23 cellular contexts compared by ENCODE assay signal in the genomic region with DNA sequence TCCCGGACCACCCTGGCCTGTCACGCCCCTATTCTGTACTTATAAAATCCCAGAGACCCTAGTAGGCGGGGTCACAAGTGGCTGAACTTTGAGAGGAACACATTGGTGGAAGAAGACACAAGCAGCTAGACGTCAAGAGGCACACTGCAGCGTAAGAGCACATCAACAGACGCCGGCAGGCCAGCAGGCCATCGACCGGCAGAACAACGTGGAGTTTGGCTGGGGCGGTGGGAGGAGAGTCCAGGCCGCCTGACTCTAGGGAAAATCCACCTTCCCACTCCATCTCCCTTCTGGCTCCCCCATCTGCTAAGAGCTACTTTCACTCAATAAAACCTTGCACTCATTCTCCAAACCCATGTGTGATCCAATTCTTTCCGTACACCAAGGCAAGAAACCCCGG.
"Had no signal": no experiment of that assay in that cellular context is flagged by ENCODE, and none has a peak within 500 bp of the region (broad histone marks: within the 10 kb centered on the region; RNA-seq: fewer than 3 reads in every experiment).

No MANE protein-coding gene starts in this region.

- DNase-seq: dorsolateral prefrontal cortex; effector CD4-positive, alpha-beta T cell; head of caudate nucleus; left ventricle myocardium superior; lower lobe of right lung; midbrain; naive thymus-derived CD4-positive, alpha-beta T cell; nucleus accumbens; psoas muscle; right cardiac atrium; sigmoid colon; stimulated activated CD4-positive, alpha-beta T cell treated with anti-CD3 and anti-CD28 coated beads, Interleukin-2, amount 100 ng/mL, for 24 hours; stimulated activated CD4-positive, alpha-beta T cell treated with anti-CD3 and anti-CD28 coated beads, Interleukin-4, amount 100 ng/mL, for 24 hours; stimulated activated naive CD8-positive, alpha-beta T cell treated with anti-CD3 and anti-CD28 coated beads, Interleukin-15, Interleukin-2, amounts not matched to agents 100 U/mL and 50 U/mL, for 24 hours; substantia nigra; testis; tibial artery had no signal

- H3K9ac ChIP-seq: neural progenitor cell had no signal

- H3K4me1 ChIP-seq: lower lobe of right lung, neural progenitor cell, psoas muscle, sigmoid colon, testis, tibial artery had no signal

- H3K27me3 Mint-ChIP-seq: naive thymus-derived CD4-positive, alpha-beta T cell; stimulated activated memory B cell treated with anti-CD40 and anti-IgM and Interleukin-4, amounts not matched to agents 10 μg/mL and 1 μg/mL and 100 μg/mL, for 72 hours; type B pancreatic cell had no signal

- ATAC-seq: left ventricle myocardium superior; lower lobe of right lung; naive thymus-derived CD4-positive, alpha-beta T cell; psoas muscle; right cardiac atrium; stimulated activated memory B cell treated with anti-CD40 and anti-IgM and Interleukin-4, amounts not matched to agents 10 μg/mL and 1 μg/mL and 100 μg/mL, for 72 hours; stimulated activated naive CD8-positive, alpha-beta T cell treated with anti-CD3 and anti-CD28 coated beads, Interleukin-15, Interleukin-2, amounts not matched to agents 100 U/mL and 50 U/mL, for 24 hours had no signal

- H2AFZ ChIP-seq: neural progenitor cell had no signal

- H3K9me3 Mint-ChIP-seq: neural progenitor cell; stimulated activated memory B cell treated with anti-CD40 and anti-IgM and Interleukin-4, amounts not matched to agents 10 μg/mL and 1 μg/mL and 100 μg/mL, for 72 hours had no signal

- H3K36me3 ChIP-seq: lower lobe of right lung, neural progenitor cell, sigmoid colon, tibial artery had no signal

- H3K36me3 Mint-ChIP-seq: neural progenitor cell; stimulated activated memory B cell treated with anti-CD40 and anti-IgM and Interleukin-4, amounts not matched to agents 10 μg/mL and 1 μg/mL and 100 μg/mL, for 72 hours; type B pancreatic cell had no signal

- H3K4me1 Mint-ChIP-seq: stimulated activated memory B cell treated with anti-CD40 and anti-IgM and Interleukin-4, amounts not matched to agents 10 μg/mL and 1 μg/mL and 100 μg/mL, for 72 hours had no signal

- H3K27me3 ChIP-seq: dorsolateral prefrontal cortex, neural progenitor cell, sigmoid colon, testis, tibial artery had no signal

- H3K4me3 ChIP-seq: dorsolateral prefrontal cortex, lower lobe of right lung, neural progenitor cell, psoas muscle, sigmoid colon, testis, tibial artery had no signal

- H3K9me3 ChIP-seq: lower lobe of right lung, psoas muscle, sigmoid colon, testis, tibial artery had no signal

- H3K4me2 ChIP-seq: neural progenitor cell had no signal

- H3K27ac Mint-ChIP-seq: naive thymus-derived CD4-positive, alpha-beta T cell; nephron; neural progenitor cell; stimulated activated memory B cell treated with anti-CD40 and anti-IgM and Interleukin-4, amounts not matched to agents 10 μg/mL and 1 μg/mL and 100 μg/mL, for 72 hours; type B pancreatic cell had no signal

- H3K4me3 Mint-ChIP-seq: nephron; neural progenitor cell; stimulated activated memory B cell treated with anti-CD40 and anti-IgM and Interleukin-4, amounts not matched to agents 10 μg/mL and 1 μg/mL and 100 μg/mL, for 72 hours; type B pancreatic cell had no signal

- H3K27ac ChIP-seq: dorsolateral prefrontal cortex, lower lobe of right lung, neural progenitor cell, psoas muscle, sigmoid colon, testis, tibial artery had no signal

- FAIRE-seq: colon, keratinocyte had no signal
